ENCODE assay signal across 1 cellular context in genomic region chr14:69629225-69630127, GRCh38.
TF ChIP-seq lines count a peak whose summit lies in the region.

No MANE protein-coding gene starts in this region.

TF ChIP-seq in GM23338, 12 proteins besides CTCF, POLR2A, EP300 and RAD21 (continued from another document):
- TF ChIP-seq ZNF462 (CRISPR knock-in tag; IDR thresholded peaks at IDR 0.05) (no peak), CREB1 (CRISPR knock-in tag; IDR thresholded peaks at IDR 0.05; ENCODE audit: low read depth) (no peak), STAT1 (IDR thresholded peaks at IDR 0.05; ENCODE audit: unreplicated experiment) (no peak), ZNF331 (CRISPR knock-in tag; IDR thresholded peaks at IDR 0.05; ENCODE audit: low read depth) (no peak), EZH2phosphoT487 (IDR thresholded peaks at IDR 0.05; ENCODE audit: unreplicated experiment) (no peak)
- TF ChIP-seq, protein P1, sequence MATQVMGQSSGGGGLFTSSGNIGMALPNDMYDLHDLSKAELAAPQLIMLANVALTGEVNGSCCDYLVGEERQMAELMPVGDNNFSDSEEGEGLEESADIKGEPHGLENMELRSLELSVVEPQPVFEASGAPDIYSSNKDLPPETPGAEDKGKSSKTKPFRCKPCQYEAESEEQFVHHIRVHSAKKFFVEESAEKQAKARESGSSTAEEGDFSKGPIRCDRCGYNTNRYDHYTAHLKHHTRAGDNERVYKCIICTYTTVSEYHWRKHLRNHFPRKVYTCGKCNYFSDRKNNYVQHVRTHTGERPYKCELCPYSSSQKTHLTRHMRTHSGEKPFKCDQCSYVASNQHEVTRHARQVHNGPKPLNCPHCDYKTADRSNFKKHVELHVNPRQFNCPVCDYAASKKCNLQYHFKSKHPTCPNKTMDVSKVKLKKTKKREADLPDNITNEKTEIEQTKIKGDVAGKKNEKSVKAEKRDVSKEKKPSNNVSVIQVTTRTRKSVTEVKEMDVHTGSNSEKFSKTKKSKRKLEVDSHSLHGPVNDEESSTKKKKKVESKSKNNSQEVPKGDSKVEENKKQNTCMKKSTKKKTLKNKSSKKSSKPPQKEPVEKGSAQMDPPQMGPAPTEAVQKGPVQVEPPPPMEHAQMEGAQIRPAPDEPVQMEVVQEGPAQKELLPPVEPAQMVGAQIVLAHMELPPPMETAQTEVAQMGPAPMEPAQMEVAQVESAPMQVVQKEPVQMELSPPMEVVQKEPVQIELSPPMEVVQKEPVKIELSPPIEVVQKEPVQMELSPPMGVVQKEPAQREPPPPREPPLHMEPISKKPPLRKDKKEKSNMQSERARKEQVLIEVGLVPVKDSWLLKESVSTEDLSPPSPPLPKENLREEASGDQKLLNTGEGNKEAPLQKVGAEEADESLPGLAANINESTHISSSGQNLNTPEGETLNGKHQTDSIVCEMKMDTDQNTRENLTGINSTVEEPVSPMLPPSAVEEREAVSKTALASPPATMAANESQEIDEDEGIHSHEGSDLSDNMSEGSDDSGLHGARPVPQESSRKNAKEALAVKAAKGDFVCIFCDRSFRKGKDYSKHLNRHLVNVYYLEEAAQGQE (IDR thresholded peaks at IDR 0.05; ENCODE audit: unreplicated experiment), result no peak
